Comparison of ENCODE assay signal across 10 cellular contexts in genomic region chr2:45889053-45889452, GRCh38.
DNase-seq lines count a peak whose midpoint lies in the region; ATAC-seq and TF ChIP-seq lines count a peak whose summit lies in the region.
"Had no signal": no experiment of that assay in that cellular context is flagged by ENCODE, and none has a peak within 500 bp of the region (broad histone marks: within the 10 kb centered on the region; RNA-seq: fewer than 3 reads in every experiment).

No MANE protein-coding gene starts in this region.

- H3K27me3 Mint-ChIP-seq in activated CD8-positive, alpha-beta memory T cell treated with anti-CD3 and anti-CD28 coated beads, Interleukin-2, amount 10 ng/mL, durations not matched to agents 7 days and 5 days = no peaks in the 10 kb centered on the region
- no peaks in the 10 kb centered on the region for H3K27me3 Mint-ChIP-seq in activated CD8-positive, alpha-beta T cell treated with anti-CD3 and anti-CD28 coated beads for 36 hours
- H3K27me3 Mint-ChIP-seq in mesothelial cell of epicardium (ENCODE audit: low read depth) = no peaks in the 10 kb centered on the region
- H3K27me3 Mint-ChIP-seq: CD8-positive, alpha-beta memory T cell had no signal

- no peak overlapping the region for H3K4me3 ChIP-seq in kidney epithelial cell (ENCODE audit: low read depth, low read length)
- H3K4me3 ChIP-seq: psoas muscle had no signal

- H3K4me1 Mint-ChIP-seq in activated CD8-positive, alpha-beta memory T cell treated with anti-CD3 and anti-CD28 coated beads, Interleukin-2, amount 10 ng/mL, durations not matched to agents 7 days and 5 days = peaks cover 23% of the 10 kb centered on the region
- peaks cover 33% of the 10 kb centered on the region for H3K4me1 Mint-ChIP-seq in activated CD8-positive, alpha-beta T cell treated with anti-CD3 and anti-CD28 coated beads for 36 hours (ENCODE audit: low read depth)
- peaks cover 37% of the 10 kb centered on the region for H3K4me1 Mint-ChIP-seq in mesothelial cell of epicardium

- CTCF ChIA-PET in activated CD8-positive, alpha-beta memory T cell treated with anti-CD3 and anti-CD28 coated beads, Interleukin-2, amount 10 ng/mL, durations not matched to agents 7 days and 5 days (lab: Charles Lee) = interaction anchor here (1.4 to 1.8 kb wide), 2 partner anchors 13 to 110 kb away, joined by 3 to 5 read pairs; no protein-coding TSS in a partner anchor
- CTCF ChIA-PET in activated CD8-positive, alpha-beta T cell treated with anti-CD3 and anti-CD28 coated beads for 36 hours (lab: Charles Lee) = interaction anchor here (0.7 to 1.6 kb wide), 2 partner anchors 12 to 109 kb away, joined by 3 to 4 read pairs; no protein-coding TSS in a partner anchor

- POLR2A ChIA-PET in activated CD8-positive, alpha-beta T cell treated with anti-CD3 and anti-CD28 coated beads for 36 hours (lab: Charles Lee) = no interaction called here

- H3K36me3 ChIP-seq in kidney epithelial cell (ENCODE audit: control insufficient read depth, insufficient read depth, low read length) = no peaks in the 10 kb centered on the region

- intact Hi-C loops in activated CD8-positive, alpha-beta T cell treated with anti-CD3 and anti-CD28 coated beads for 36 hours (cut with micrococcal nuclease) = no loop called here

- no peaks in the 10 kb centered on the region for H3K27me3 ChIP-seq in kidney epithelial cell (ENCODE audit: control insufficient read depth, insufficient read depth, low read length)

- H3K27ac Mint-ChIP-seq in activated CD8-positive, alpha-beta memory T cell treated with anti-CD3 and anti-CD28 coated beads, Interleukin-2, amount 10 ng/mL, durations not matched to agents 7 days and 5 days = no peak overlapping the region
- no peak overlapping the region for H3K27ac Mint-ChIP-seq in activated CD8-positive, alpha-beta T cell treated with anti-CD3 and anti-CD28 coated beads for 36 hours
- no peak overlapping the region for H3K27ac Mint-ChIP-seq in mesothelial cell of epicardium

- DNase-seq in activated CD8-positive, alpha-beta memory T cell treated with anti-CD3 and anti-CD28 coated beads, Interleukin-2, amount 10 ng/mL, durations not matched to agents 7 days and 5 days = peak; percentile 67
- DNase-seq in activated CD8-positive, alpha-beta memory T cell treated with anti-CD3 and anti-CD28 coated beads for 24 hours = no peak
- DNase-seq in NCI-H1436 (lab: John Stamatoyannopoulos, UW) = peak; percentile 72
- DNase-seq in activated CD8-positive, alpha-beta T cell treated with anti-CD3 and anti-CD28 coated beads for 36 hours = peak; percentile 66
- DNase-seq in kidney epithelial cell (ENCODE audit: low read depth) = no peak
- no peak for DNase-seq in mesothelial cell of epicardium (ENCODE audit: low spot score in 2 of 2, unreplicated experiment in 2 of 2)
- no peak for DNase-seq in kidney tubule cell (ENCODE audit: low spot score)
- DNase-seq: psoas muscle had no signal

- H3K36me3 Mint-ChIP-seq in activated CD8-positive, alpha-beta memory T cell treated with anti-CD3 and anti-CD28 coated beads, Interleukin-2, amount 10 ng/mL, durations not matched to agents 7 days and 5 days = no peaks in the 10 kb centered on the region
- H3K36me3 Mint-ChIP-seq in activated CD8-positive, alpha-beta T cell treated with anti-CD3 and anti-CD28 coated beads for 36 hours (ENCODE audit: low read depth) = no peaks in the 10 kb centered on the region
- no peaks in the 10 kb centered on the region for H3K36me3 Mint-ChIP-seq in mesothelial cell of epicardium

- H3K4me3 Mint-ChIP-seq in activated CD8-positive, alpha-beta memory T cell treated with anti-CD3 and anti-CD28 coated beads, Interleukin-2, amount 10 ng/mL, durations not matched to agents 7 days and 5 days = no peak overlapping the region
- no peak overlapping the region for H3K4me3 Mint-ChIP-seq in activated CD8-positive, alpha-beta T cell treated with anti-CD3 and anti-CD28 coated beads for 36 hours
- H3K4me3 Mint-ChIP-seq in mesothelial cell of epicardium = no peak overlapping the region
- H3K4me3 Mint-ChIP-seq: CD8-positive, alpha-beta memory T cell had no signal

- no peaks in the 10 kb centered on the region for H3K9me3 Mint-ChIP-seq in activated CD8-positive, alpha-beta memory T cell treated with anti-CD3 and anti-CD28 coated beads, Interleukin-2, amount 10 ng/mL, durations not matched to agents 7 days and 5 days (ENCODE audit: low read depth)
- no peaks in the 10 kb centered on the region for H3K9me3 Mint-ChIP-seq in activated CD8-positive, alpha-beta T cell treated with anti-CD3 and anti-CD28 coated beads for 36 hours
- H3K9me3 Mint-ChIP-seq in mesothelial cell of epicardium = no peaks in the 10 kb centered on the region
- H3K9me3 Mint-ChIP-seq: CD8-positive, alpha-beta memory T cell had no signal

- TF ChIP-seq CTCF in activated CD8-positive, alpha-beta T cell treated with anti-CD3 and anti-CD28 coated beads for 36 hours (IDR thresholded peaks at IDR 0.05) = no peak
- TF ChIP-seq CTCF in kidney epithelial cell (IDR thresholded peaks at IDR 0.05; ENCODE audit: insufficient read depth, low read length, poor library complexity, severe bottlenecking) (peak; percentile 3), mesothelial cell of epicardium (IDR thresholded peaks at IDR 0.05; ENCODE audit: unreplicated experiment) (no peak)

- ATAC-seq in activated CD8-positive, alpha-beta memory T cell treated with anti-CD3 and anti-CD28 coated beads, Interleukin-2, amount 10 ng/mL, durations not matched to agents 7 days and 5 days = peak; percentile 92
- ATAC-seq in HG02610 (IDR thresholded peaks at IDR 0.05; ENCODE audit: unreplicated experiment) = peak; percentile 85
- peak; percentile 96 for ATAC-seq in activated CD8-positive, alpha-beta T cell treated with anti-CD3 and anti-CD28 coated beads for 36 hours

Comparison
In these comparisons a context has a peak if more than half of its experiments do, and no peak if none do; other contexts are left out.
1. DNase-seq: peak in activated CD8-positive, alpha-beta memory T cell treated with anti-CD3 and anti-CD28 coated beads, Interleukin-2, amount 10 ng/mL, durations not matched to agents 7 days and 5 days (single experiment), NCI-H1436 (single experiment) and activated CD8-positive, alpha-beta T cell treated with anti-CD3 and anti-CD28 coated beads for 36 hours (single experiment); none in activated CD8-positive, alpha-beta memory T cell treated with anti-CD3 and anti-CD28 coated beads for 24 hours (single experiment), kidney epithelial cell (single experiment), mesothelial cell of epicardium (0 of 2) and kidney tubule cell (single experiment).
2. Peak in every context shown above with its lines, with median percentiles within 50 percentile points of each other: ATAC-seq.